ENCODE assay signal across 1 cellular context in genomic region chr11:68012843-68013610, GRCh38.
TF ChIP-seq lines count a peak whose summit lies in the region.

No MANE protein-coding gene starts in this region.

TF ChIP-seq in HepG2, 621 proteins besides CTCF, POLR2A, EP300 and RAD21 (continues in another document):
- TF ChIP-seq RFX1 (IDR thresholded peaks at IDR 0.05) (peak; percentile 62; the same call in 1 of the 2 replicates), FOXA1 (IDR thresholded peaks at IDR 0.05) (no peak), FOXA1 (CRISPR knock-in tag; IDR thresholded peaks at IDR 0.05) (no peak), ZNF766 (CRISPR knock-in tag; IDR thresholded peaks at IDR 0.05; ENCODE audit: borderline replicate concordance) (peak; percentile 52; the same call in 1 of the 2 replicates), ATF7-NPFF (CRISPR knock-in tag; IDR thresholded peaks at IDR 0.05; ENCODE audit: low read depth) (peak; percentile 25; the same call in 1 of the 2 replicates), CREM (IDR thresholded peaks at IDR 0.05) (peak; percentile 47; the same call in 1 of the 2 replicates), CREM (CRISPR knock-in tag; IDR thresholded peaks at IDR 0.05) (no peak), MBD4 (IDR thresholded peaks at IDR 0.05; ENCODE audit: borderline replicate concordance, low read length) (no peak), GATAD1 (CRISPR knock-in tag; IDR thresholded peaks at IDR 0.05) (no peak), ZNF251 (CRISPR knock-in tag; IDR thresholded peaks at IDR 0.05) (no peak), ZBTB21 (CRISPR knock-in tag; IDR thresholded peaks at IDR 0.05) (no peak), STAT5B (CRISPR knock-in tag; IDR thresholded peaks at IDR 0.05) (no peak), ELF4 (CRISPR knock-in tag; IDR thresholded peaks at IDR 0.05; ENCODE audit: borderline replicate concordance) (no peak), PHB2 (IDR thresholded peaks at IDR 0.05; ENCODE audit: partially characterized antibody) (no peak), ZBTB7B (CRISPR knock-in tag; IDR thresholded peaks at IDR 0.05) (peak; percentile 47; the same call in 1 of the 2 replicates), RFXANK (CRISPR knock-in tag; IDR thresholded peaks at IDR 0.05) (no peak), MYNN (CRISPR knock-in tag; IDR thresholded peaks at IDR 0.05; ENCODE audit: low read depth) (no peak), REXO4 (CRISPR knock-in tag; IDR thresholded peaks at IDR 0.05; ENCODE audit: borderline replicate concordance) (no peak), EHMT2 (IDR thresholded peaks at IDR 0.05; ENCODE audit: borderline replicate concordance, low read depth, low read length) (no peak), SUZ12 (IDR thresholded peaks at IDR 0.05; ENCODE audit: low read depth, low read length) (no peak), NR2F2 (IDR thresholded peaks at IDR 0.05; ENCODE audit: borderline replicate concordance, low read depth) (peak; percentile 69), ZNF792 (CRISPR knock-in tag; IDR thresholded peaks at IDR 0.05) (no peak), SMAD1 (CRISPR knock-in tag; IDR thresholded peaks at IDR 0.05; ENCODE audit: borderline replicate concordance, low read depth) (no peak), SIX1 (CRISPR knock-in tag; IDR thresholded peaks at IDR 0.05; ENCODE audit: borderline replicate concordance) (no peak), NRL (CRISPR knock-in tag; IDR thresholded peaks at IDR 0.05; ENCODE audit: borderline replicate concordance) (no peak), RFX3 (CRISPR knock-in tag; IDR thresholded peaks at IDR 0.05) (0 out of 2 replicates have a peak, but pooled peaks have one; percentile 39), MED13 (CRISPR knock-in tag; IDR thresholded peaks at IDR 0.05) (no peak), NR1H2 (CRISPR knock-in tag; IDR thresholded peaks at IDR 0.05; ENCODE audit: borderline replicate concordance, low read depth) (no peak), PAF1 (CRISPR knock-in tag; IDR thresholded peaks at IDR 0.05) (no peak), ZNF550 (CRISPR knock-in tag; IDR thresholded peaks at IDR 0.05; ENCODE audit: borderline replicate concordance) (no peak), RBM22 (optimal IDR thresholded peaks at IDR 0.05; ENCODE audit: low read length) (no peak), MED1 (CRISPR knock-in tag; IDR thresholded peaks at IDR 0.05) (peak; percentile 67), ZNF768 (CRISPR knock-in tag; IDR thresholded peaks at IDR 0.05) (peak; percentile 92), THAP9 (CRISPR knock-in tag; IDR thresholded peaks at IDR 0.05; ENCODE audit: borderline replicate concordance) (no peak), ZNF567 (CRISPR knock-in tag; IDR thresholded peaks at IDR 0.05; ENCODE audit: borderline replicate concordance) (no peak), ATF5 (CRISPR knock-in tag; IDR thresholded peaks at IDR 0.05; ENCODE audit: low read depth) (no peak), NFIB (CRISPR knock-in tag; IDR thresholded peaks at IDR 0.05; ENCODE audit: borderline replicate concordance) (no peak)
- TF ChIP-seq, protein P1, sequence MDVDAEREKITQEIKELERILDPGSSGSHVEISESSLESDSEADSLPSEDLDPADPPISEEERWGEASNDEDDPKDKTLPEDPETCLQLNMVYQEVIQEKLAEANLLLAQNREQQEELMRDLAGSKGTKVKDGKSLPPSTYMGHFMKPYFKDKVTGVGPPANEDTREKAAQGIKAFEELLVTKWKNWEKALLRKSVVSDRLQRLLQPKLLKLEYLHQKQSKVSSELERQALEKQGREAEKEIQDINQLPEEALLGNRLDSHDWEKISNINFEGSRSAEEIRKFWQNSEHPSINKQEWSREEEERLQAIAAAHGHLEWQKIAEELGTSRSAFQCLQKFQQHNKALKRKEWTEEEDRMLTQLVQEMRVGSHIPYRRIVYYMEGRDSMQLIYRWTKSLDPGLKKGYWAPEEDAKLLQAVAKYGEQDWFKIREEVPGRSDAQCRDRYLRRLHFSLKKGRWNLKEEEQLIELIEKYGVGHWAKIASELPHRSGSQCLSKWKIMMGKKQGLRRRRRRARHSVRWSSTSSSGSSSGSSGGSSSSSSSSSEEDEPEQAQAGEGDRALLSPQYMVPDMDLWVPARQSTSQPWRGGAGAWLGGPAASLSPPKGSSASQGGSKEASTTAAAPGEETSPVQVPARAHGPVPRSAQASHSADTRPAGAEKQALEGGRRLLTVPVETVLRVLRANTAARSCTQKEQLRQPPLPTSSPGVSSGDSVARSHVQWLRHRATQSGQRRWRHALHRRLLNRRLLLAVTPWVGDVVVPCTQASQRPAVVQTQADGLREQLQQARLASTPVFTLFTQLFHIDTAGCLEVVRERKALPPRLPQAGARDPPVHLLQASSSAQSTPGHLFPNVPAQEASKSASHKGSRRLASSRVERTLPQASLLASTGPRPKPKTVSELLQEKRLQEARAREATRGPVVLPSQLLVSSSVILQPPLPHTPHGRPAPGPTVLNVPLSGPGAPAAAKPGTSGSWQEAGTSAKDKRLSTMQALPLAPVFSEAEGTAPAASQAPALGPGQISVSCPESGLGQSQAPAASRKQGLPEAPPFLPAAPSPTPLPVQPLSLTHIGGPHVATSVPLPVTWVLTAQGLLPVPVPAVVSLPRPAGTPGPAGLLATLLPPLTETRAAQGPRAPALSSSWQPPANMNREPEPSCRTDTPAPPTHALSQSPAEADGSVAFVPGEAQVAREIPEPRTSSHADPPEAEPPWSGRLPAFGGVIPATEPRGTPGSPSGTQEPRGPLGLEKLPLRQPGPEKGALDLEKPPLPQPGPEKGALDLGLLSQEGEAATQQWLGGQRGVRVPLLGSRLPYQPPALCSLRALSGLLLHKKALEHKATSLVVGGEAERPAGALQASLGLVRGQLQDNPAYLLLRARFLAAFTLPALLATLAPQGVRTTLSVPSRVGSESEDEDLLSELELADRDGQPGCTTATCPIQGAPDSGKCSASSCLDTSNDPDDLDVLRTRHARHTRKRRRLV (CRISPR knock-in tag; IDR thresholded peaks at IDR 0.05): no peak
- TF ChIP-seq, protein P2, sequence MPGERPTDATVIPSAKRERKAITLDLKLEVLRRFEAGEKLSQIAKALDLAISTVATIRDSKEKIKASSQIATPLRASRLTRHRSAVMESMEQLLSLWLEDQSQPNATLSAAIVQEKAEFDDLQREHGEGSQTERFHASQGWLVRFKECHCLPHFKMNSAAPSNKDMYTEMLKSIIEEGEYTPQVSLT (CRISPR knock-in tag; IDR thresholded peaks at IDR 0.05; ENCODE audit: borderline replicate concordance, low read depth): no peak
- TF ChIP-seq, protein P3, sequence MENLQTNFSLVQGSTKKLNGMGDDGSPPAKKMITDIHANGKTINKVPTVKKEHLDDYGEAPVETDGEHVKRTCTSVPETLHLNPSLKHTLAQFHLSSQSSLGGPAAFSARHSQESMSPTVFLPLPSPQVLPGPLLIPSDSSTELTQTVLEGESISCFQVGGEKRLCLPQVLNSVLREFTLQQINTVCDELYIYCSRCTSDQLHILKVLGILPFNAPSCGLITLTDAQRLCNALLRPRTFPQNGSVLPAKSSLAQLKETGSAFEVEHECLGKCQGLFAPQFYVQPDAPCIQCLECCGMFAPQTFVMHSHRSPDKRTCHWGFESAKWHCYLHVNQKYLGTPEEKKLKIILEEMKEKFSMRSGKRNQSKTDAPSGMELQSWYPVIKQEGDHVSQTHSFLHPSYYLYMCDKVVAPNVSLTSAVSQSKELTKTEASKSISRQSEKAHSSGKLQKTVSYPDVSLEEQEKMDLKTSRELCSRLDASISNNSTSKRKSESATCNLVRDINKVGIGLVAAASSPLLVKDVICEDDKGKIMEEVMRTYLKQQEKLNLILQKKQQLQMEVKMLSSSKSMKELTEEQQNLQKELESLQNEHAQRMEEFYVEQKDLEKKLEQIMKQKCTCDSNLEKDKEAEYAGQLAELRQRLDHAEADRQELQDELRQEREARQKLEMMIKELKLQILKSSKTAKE (CRISPR knock-in tag; IDR thresholded peaks at IDR 0.05; ENCODE audit: borderline replicate concordance): no peak
- TF ChIP-seq, protein P4, sequence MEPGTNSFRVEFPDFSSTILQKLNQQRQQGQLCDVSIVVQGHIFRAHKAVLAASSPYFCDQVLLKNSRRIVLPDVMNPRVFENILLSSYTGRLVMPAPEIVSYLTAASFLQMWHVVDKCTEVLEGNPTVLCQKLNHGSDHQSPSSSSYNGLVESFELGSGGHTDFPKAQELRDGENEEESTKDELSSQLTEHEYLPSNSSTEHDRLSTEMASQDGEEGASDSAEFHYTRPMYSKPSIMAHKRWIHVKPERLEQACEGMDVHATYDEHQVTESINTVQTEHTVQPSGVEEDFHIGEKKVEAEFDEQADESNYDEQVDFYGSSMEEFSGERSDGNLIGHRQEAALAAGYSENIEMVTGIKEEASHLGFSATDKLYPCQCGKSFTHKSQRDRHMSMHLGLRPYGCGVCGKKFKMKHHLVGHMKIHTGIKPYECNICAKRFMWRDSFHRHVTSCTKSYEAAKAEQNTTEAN (CRISPR knock-in tag; conservative IDR thresholded peaks at IDR 0.05): no peak
- TF ChIP-seq, protein P5, sequence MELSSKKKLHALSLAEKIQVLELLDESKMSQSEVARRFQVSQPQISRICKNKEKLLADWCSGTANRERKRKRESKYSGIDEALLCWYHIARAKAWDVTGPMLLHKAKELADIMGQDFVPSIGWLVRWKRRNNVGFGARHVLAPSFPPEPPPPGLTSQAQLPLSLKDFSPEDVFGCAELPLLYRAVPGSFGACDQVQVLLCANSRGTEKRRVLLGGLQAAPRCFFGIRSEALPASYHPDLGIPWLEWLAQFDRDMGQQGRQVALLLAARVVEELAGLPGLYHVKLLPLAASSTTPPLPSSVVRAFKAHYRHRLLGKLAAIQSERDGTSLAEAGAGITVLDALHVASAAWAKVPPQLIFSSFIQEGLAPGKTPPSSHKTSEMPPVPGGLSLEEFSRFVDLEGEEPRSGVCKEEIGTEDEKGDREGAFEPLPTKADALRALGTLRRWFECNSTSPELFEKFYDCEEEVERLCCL (CRISPR knock-in tag; IDR thresholded peaks at IDR 0.05; ENCODE audit: borderline replicate concordance): no peak
- TF ChIP-seq, protein P6, sequence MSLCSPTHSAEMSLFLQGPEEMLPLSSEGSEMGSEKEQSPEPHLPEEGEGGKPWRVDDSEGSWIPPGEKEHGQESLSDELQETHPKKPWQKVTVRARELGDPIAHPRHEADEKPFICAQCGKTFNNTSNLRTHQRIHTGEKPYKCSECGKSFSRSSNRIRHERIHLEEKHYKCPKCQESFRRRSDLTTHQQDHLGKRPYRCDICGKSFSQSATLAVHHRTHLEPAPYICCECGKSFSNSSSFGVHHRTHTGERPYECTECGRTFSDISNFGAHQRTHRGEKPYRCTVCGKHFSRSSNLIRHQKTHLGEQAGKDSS (CRISPR knock-in tag; IDR thresholded peaks at IDR 0.05; ENCODE audit: borderline replicate concordance, low read depth): no peak
- TF ChIP-seq, protein P7, sequence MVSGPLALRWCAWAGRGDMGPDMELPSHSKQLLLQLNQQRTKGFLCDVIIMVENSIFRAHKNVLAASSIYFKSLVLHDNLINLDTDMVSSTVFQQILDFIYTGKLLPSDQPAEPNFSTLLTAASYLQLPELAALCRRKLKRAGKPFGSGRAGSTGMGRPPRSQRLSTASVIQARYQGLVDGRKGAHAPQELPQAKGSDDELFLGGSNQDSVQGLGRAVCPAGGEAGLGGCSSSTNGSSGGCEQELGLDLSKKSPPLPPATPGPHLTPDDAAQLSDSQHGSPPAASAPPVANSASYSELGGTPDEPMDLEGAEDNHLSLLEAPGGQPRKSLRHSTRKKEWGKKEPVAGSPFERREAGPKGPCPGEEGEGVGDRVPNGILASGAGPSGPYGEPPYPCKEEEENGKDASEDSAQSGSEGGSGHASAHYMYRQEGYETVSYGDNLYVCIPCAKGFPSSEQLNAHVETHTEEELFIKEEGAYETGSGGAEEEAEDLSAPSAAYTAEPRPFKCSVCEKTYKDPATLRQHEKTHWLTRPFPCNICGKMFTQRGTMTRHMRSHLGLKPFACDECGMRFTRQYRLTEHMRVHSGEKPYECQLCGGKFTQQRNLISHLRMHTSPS (CRISPR knock-in tag; IDR thresholded peaks at IDR 0.05; ENCODE audit: low read depth): peak; percentile 82
- TF ChIP-seq, protein P8, sequence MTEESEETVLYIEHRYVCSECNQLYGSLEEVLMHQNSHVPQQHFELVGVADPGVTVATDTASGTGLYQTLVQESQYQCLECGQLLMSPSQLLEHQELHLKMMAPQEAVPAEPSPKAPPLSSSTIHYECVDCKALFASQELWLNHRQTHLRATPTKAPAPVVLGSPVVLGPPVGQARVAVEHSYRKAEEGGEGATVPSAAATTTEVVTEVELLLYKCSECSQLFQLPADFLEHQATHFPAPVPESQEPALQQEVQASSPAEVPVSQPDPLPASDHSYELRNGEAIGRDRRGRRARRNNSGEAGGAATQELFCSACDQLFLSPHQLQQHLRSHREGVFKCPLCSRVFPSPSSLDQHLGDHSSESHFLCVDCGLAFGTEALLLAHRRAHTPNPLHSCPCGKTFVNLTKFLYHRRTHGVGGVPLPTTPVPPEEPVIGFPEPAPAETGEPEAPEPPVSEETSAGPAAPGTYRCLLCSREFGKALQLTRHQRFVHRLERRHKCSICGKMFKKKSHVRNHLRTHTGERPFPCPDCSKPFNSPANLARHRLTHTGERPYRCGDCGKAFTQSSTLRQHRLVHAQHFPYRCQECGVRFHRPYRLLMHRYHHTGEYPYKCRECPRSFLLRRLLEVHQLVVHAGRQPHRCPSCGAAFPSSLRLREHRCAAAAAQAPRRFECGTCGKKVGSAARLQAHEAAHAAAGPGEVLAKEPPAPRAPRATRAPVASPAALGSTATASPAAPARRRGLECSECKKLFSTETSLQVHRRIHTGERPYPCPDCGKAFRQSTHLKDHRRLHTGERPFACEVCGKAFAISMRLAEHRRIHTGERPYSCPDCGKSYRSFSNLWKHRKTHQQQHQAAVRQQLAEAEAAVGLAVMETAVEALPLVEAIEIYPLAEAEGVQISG (CRISPR knock-in tag; IDR thresholded peaks at IDR 0.05): peak; percentile 38
